ENCODE assay signal across 1 cellular context in the genomic region with DNA sequence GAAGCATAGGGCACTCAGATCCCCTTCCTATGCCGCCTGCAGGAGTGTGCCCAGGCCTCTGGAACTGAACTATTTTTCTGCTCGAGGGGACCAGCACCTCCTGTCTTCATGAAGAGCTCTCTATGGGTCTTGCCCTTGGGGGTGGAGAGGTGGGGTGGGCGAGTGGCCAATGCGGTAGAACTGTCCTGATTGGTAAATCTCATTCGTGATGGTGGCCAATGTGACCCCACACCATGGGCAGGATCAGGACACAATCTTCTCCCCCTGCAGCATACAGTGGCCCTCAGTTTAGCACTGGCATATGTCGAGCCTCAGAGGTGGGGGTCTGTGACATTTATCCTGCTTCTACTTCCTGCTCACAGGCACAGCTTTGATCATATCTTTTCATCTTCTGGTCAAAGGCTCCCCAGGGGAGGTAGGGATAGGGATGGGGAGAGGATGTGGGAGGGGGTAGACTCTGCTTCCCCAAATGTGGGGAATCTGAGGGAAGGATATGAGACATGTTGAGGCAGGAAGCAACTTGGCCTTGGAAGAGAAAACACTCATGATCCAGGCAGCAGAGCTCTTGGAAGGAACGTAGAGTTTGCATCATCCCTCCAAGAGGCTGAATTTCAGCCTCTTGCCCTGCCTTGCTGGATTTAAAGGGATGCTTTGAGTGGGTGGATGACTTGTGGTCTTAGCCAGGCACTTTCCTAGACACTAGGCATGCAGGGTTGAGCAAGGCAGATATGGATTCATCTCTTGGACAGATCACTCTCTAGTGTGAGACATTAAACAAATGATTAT.
TF ChIP-seq lines count a peak whose summit lies in the region.

No MANE protein-coding gene starts in this region.

TF ChIP-seq in SK-N-SH treated with all-trans-retinoic acid at 6 μM for 48 hours, 23 proteins besides CTCF, POLR2A, EP300 and RAD21 (continued from another document):
- TF ChIP-seq, protein P1, sequence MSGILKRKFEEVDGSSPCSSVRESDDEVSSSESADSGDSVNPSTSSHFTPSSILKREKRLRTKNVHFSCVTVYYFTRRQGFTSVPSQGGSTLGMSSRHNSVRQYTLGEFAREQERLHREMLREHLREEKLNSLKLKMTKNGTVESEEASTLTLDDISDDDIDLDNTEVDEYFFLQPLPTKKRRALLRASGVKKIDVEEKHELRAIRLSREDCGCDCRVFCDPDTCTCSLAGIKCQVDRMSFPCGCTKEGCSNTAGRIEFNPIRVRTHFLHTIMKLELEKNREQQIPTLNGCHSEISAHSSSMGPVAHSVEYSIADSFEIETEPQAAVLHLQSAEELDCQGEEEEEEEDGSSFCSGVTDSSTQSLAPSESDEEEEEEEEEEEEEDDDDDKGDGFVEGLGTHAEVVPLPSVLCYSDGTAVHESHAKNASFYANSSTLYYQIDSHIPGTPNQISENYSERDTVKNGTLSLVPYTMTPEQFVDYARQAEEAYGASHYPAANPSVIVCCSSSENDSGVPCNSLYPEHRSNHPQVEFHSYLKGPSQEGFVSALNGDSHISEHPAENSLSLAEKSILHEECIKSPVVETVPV (CRISPR knock-in tag; IDR thresholded peaks at IDR 0.05), result no peak
TF ChIP-seq in SK-N-SH treated with all-trans-retinoic acid at 6 μM for 48 hours: peak in this region for 0.
